ENCODE assay signal across 1 cellular context in genomic region chr11:118263109-118263508, GRCh38.
TF ChIP-seq lines count a peak whose summit lies in the region.

No MANE protein-coding gene starts in this region.

TF ChIP-seq in HCT116, 20 proteins besides CTCF, POLR2A, EP300 and RAD21 (continued from another document):
- TF ChIP-seq ZBTB33 (IDR thresholded peaks at IDR 0.05; ENCODE audit: extremely low read depth, insufficient replicate concordance, low read length) = no peak
- TF ChIP-seq CEBPB (IDR thresholded peaks at IDR 0.05; ENCODE audit: low read depth) = no peak
- no peak for TF ChIP-seq TCF7L2 (IDR thresholded peaks at IDR 0.05; ENCODE audit: borderline replicate concordance, extremely low read depth, insufficient read depth, insufficient read length)
- no peak for TF ChIP-seq EGR1 (IDR thresholded peaks at IDR 0.05; ENCODE audit: low read depth)
- TF ChIP-seq ELF1 (IDR thresholded peaks at IDR 0.05; ENCODE audit: borderline replicate concordance, low read depth) = no peak
- no peak for TF ChIP-seq ZFX (IDR thresholded peaks at IDR 0.05)
- TF ChIP-seq YY1 (IDR thresholded peaks at IDR 0.05; ENCODE audit: extremely low read depth, insufficient replicate concordance, low read depth, low read length) = no peak
